Comparison of ENCODE assay signal across 6 cellular contexts in the genomic region with DNA sequence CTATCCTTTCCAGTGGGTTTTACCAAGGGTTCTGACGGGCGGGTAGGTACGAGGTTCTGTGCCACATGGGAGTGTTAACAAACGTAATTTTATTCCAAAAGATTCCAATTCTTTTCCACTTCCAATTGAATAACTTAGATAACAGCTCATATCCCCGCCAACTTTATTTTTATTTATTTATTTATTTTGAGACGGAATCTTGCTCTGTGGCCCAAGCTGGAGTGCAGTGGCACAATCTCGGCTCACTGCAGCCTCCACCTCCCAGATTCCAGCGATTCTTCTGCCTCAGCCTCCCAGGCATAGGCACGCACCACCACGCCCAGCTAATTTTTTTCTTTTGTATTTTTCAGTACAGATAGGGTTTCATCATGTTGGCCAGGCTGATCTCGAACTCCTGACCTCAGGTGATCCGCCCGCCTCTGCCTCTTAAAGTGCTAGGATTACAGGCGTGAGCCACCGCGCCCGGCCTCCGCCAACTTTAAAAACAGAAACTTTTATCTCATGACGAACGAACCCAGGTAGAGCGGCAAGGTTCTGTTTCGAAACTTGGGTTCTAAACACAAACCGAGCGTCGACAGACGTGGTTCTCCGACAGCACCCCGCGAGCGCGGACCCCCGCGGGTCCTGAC. TPM values are rescaled to one million over a fixed set of nuclear protein-coding genes. Genes with fewer than 3 reads are reported as not detected.
DNase-seq lines count a peak whose midpoint lies in the region; ATAC-seq and TF ChIP-seq lines count a peak whose summit lies in the region.

No MANE protein-coding gene starts in this region.

- H3K27me3 Mint-ChIP-seq in CD4-positive, CD25-positive, alpha-beta regulatory T cell, result no peaks in the 10 kb centered on the region
- H3K27me3 Mint-ChIP-seq in chondrocyte (ENCODE audit: low read depth), result no peaks in the 10 kb centered on the region

- TF ChIP-seq CTCF in chondrocyte (IDR thresholded peaks at IDR 0.05) (no peak), ovary (IDR thresholded peaks at IDR 0.05) (no peak)

- peak overlapping the region; percentile 90 to 97 (median 92) for H3K4me3 Mint-ChIP-seq in CD4-positive, CD25-positive, alpha-beta regulatory T cell
- peak overlapping the region; percentile 86 for H3K4me3 Mint-ChIP-seq in chondrocyte (ENCODE audit: unreplicated experiment)

- peak; percentile 3 to 18 for ATAC-seq in CD4-positive, CD25-positive, alpha-beta regulatory T cell (ENCODE audit: low read depth in 2 of 2)
- no peak for ATAC-seq in GM21390 (IDR thresholded peaks at IDR 0.05; ENCODE audit: unreplicated experiment)

- no peaks in the 10 kb centered on the region for H3K9me3 ChIP-seq in CD4-positive, CD25-positive, alpha-beta regulatory T cell (ENCODE audit: control insufficient read depth in 2 of 2, low read length in 2 of 2)
- no peaks in the 10 kb centered on the region for H3K9me3 ChIP-seq in ovary

- H3K27me3 ChIP-seq in CD4-positive, CD25-positive, alpha-beta regulatory T cell (ENCODE audit: control insufficient read depth, insufficient read depth, low read length), result no peaks in the 10 kb centered on the region
- no peaks in the 10 kb centered on the region for H3K27me3 ChIP-seq in ovary

- H3K4me3 ChIP-seq in CD4-positive, CD25-positive, alpha-beta regulatory T cell (ENCODE audit: low read depth, low read length), result peak overlapping the region; percentile 65
- H3K4me3 ChIP-seq in ovary, result peak overlapping the region; percentile 46

- intact Hi-C loops in ovary (cut with DNase I), result loop anchor here in 1 of 4 donors (10.0 kb wide), 1 partner anchor 96 kb away; a partner anchor contains a TSS

- 3 to 4% (median 3%) methylated on average over 30 to 33 of the region's 33 CpGs for WGBS in ovary, 3 donors

- H3K36me3 ChIP-seq in CD4-positive, CD25-positive, alpha-beta regulatory T cell (ENCODE audit: control insufficient read depth, insufficient read depth, low read length), result peaks cover 24% of the 10 kb centered on the region
- H3K36me3 ChIP-seq in ovary, result no peaks in the 10 kb centered on the region

- DNase-seq in CD4-positive, CD25-positive, alpha-beta regulatory T cell, result peak in 2 of 3 donors; percentile 29 to 68
- DNase-seq in NOMO-1 treated with DMSO at 0.1 percent for 48 hours (lab: John Stamatoyannopoulos, UW; ENCODE audit: unreplicated experiment) (peak; percentile 10), chondrocyte (ENCODE audit: low spot score) (no peak), ovary (no peak), nucleus accumbens (lab: John Stamatoyannopoulos, UW) (no peak)

- peaks cover 9% of the 10 kb centered on the region for H3K4me1 ChIP-seq in CD4-positive, CD25-positive, alpha-beta regulatory T cell (ENCODE audit: control insufficient read depth, insufficient read depth, low read length, poor library complexity, severe bottlenecking)
- H3K4me1 ChIP-seq in ovary (ENCODE audit: insufficient read depth), result peaks cover 2% of the 10 kb centered on the region

- TF ChIP-seq EP300 in ovary (IDR thresholded peaks at IDR 0.05), result no peak

- no peak for TF ChIP-seq POLR2A in ovary (IDR thresholded peaks at IDR 0.05)

- no peaks in the 10 kb centered on the region for H3K9me3 Mint-ChIP-seq in CD4-positive, CD25-positive, alpha-beta regulatory T cell
- H3K9me3 Mint-ChIP-seq in chondrocyte (ENCODE audit: low read depth), result no peaks in the 10 kb centered on the region

- H3K27ac ChIP-seq in CD4-positive, CD25-positive, alpha-beta regulatory T cell (ENCODE audit: insufficient read depth, low read length, poor library complexity, severe bottlenecking), result peak overlapping the region; percentile 73
- peak overlapping the region; percentile 77 to 78 for H3K27ac ChIP-seq in ovary

- H3K36me3 Mint-ChIP-seq in CD4-positive, CD25-positive, alpha-beta regulatory T cell, result peaks cover 9% of the 10 kb centered on the region
- H3K36me3 Mint-ChIP-seq in chondrocyte (ENCODE audit: low read depth), result peaks cover 11% of the 10 kb centered on the region

- H3K4me1 Mint-ChIP-seq in CD4-positive, CD25-positive, alpha-beta regulatory T cell, result peaks cover 0 to 11% (median under 1%) of the 10 kb centered on the region in 4 donors
- peaks cover 13% of the 10 kb centered on the region for H3K4me1 Mint-ChIP-seq in chondrocyte (ENCODE audit: low read depth)

- peak overlapping the region; percentile 86 to 92 (median 89) for H3K27ac Mint-ChIP-seq in CD4-positive, CD25-positive, alpha-beta regulatory T cell
- peak overlapping the region; percentile 94 for H3K27ac Mint-ChIP-seq in chondrocyte (ENCODE audit: unreplicated experiment)

RNA-seq across cellular contexts. Expression of a gene that starts 0.6 kb away (rescaled TPM):
- total RNA-seq in CD4-positive, CD25-positive, alpha-beta regulatory T cell, result 23.4 TPM
- polyA plus RNA-seq in CD4-positive, CD25-positive, alpha-beta regulatory T cell, result 10 to 100 TPM; 49.0 to 62.8 (median 56.2) TPM
- total RNA-seq in chondrocyte (25.5 to 45.4 TPM (median 44.5 TPM) in 3 replicates), ovary (10 to 100 TPM; 39.0 to 66.3 (median 51.3) TPM)
- 10 to 100 TPM in 1 of 2 donors, 1 to 10 TPM in 1; 3.1 to 48.1 TPM for polyA plus RNA-seq in ovary

RNA-seq across cellular contexts. Expression of a gene that starts 14.5 kb away (rescaled TPM):
- total RNA-seq in CD4-positive, CD25-positive, alpha-beta regulatory T cell, result 0.37 TPM
- not detected for polyA plus RNA-seq in CD4-positive, CD25-positive, alpha-beta regulatory T cell
- total RNA-seq in chondrocyte (0.97 to 1.6 TPM (median 1.2 TPM) in 3 replicates), ovary (1 to 10 TPM in 1 of 7 donors, under 1 TPM in 6; 0.37 to 1.1 (median 0.75) TPM)
- under 1 TPM in 1 of 2 donors, not detected in 1; 0.69 TPM for polyA plus RNA-seq in ovary

RNA-seq across cellular contexts. Expression of a gene that starts 17.2 kb away (rescaled TPM):
- 189 TPM for total RNA-seq in CD4-positive, CD25-positive, alpha-beta regulatory T cell
- 100 to 1,000 TPM; 189 to 230 (median 218) TPM for polyA plus RNA-seq in CD4-positive, CD25-positive, alpha-beta regulatory T cell
- total RNA-seq in chondrocyte (109 to 122 TPM (median 111 TPM) in 3 replicates), ovary (100 to 1,000 TPM in 6 of 7 donors, 10 to 100 TPM in 1; 78.0 to 172 (median 153) TPM)
- polyA plus RNA-seq in ovary, result 100 to 1,000 TPM in 1 of 2 donors, 10 to 100 TPM in 1; 85.2 to 138 TPM

RNA-seq across cellular contexts. Expression of a gene that starts 27.4 kb away (rescaled TPM):
- 38.7 TPM for total RNA-seq in CD4-positive, CD25-positive, alpha-beta regulatory T cell
- 10 to 100 TPM; 11.6 to 15.7 (median 14.4) TPM for polyA plus RNA-seq in CD4-positive, CD25-positive, alpha-beta regulatory T cell
- total RNA-seq in chondrocyte, result 18.7 to 25.7 TPM (median 20.7 TPM) in 3 replicates
- 10 to 100 TPM; 18.3 to 26.2 (median 22.7) TPM for total RNA-seq in ovary
- 10 to 100 TPM in 1 of 2 donors, under 1 TPM in 1; 0.58 to 23.5 TPM for polyA plus RNA-seq in ovary

RNA-seq across cellular contexts. Expression of a gene that starts 36.1 kb away (rescaled TPM):
- 14.2 TPM for total RNA-seq in CD4-positive, CD25-positive, alpha-beta regulatory T cell
- polyA plus RNA-seq in CD4-positive, CD25-positive, alpha-beta regulatory T cell, result 10 to 100 TPM in 2 of 4 donors, 1 to 10 TPM in 2; 6.1 to 13.4 (median 8.8) TPM
- total RNA-seq in chondrocyte (15.6 to 21.1 TPM (median 16.0 TPM) in 3 replicates), ovary (10 to 100 TPM in 1 of 7 donors, 1 to 10 TPM in 6; 5.0 to 12.3 (median 7.5) TPM)
- polyA plus RNA-seq in ovary, result 1 to 10 TPM; 2.5 to 5.2 TPM

Comparison
In these comparisons a context has a peak if more than half of its experiments do, and no peak if none do; other contexts are left out.
1. DNase-seq: peak in CD4-positive, CD25-positive, alpha-beta regulatory T cell (2 of 3) and NOMO-1 treated with DMSO at 0.1 percent for 48 hours (single experiment); none in chondrocyte (single experiment), ovary (0 of 5) and nucleus accumbens (0 of 56).